Comparison of ENCODE assay signal across 1 cellular context in genomic region chr1:212791676-212792395, GRCh38.
TF ChIP-seq lines count a peak whose summit lies in the region.

Gene NSL1 (minus strand): TSS chr1:212791777. CDS start chr1:212791763, 14 bp downstream.
Gene TATDN3 (plus strand): TSS chr1:212791894. CDS start chr1:212791922, 28 bp downstream.

TF ChIP-seq in HepG2, 621 proteins besides CTCF, POLR2A, EP300 and RAD21 (continued from another document and continues in another):
- peak; percentile 86 for TF ChIP-seq ZBTB40 (IDR thresholded peaks at IDR 0.05)
- TF ChIP-seq ZBTB40 (CRISPR knock-in tag; IDR thresholded peaks at IDR 0.05): peak; percentile 85
- no peak for TF ChIP-seq EED (CRISPR knock-in tag; IDR thresholded peaks at IDR 0.05)
- TF ChIP-seq ZNF205 (CRISPR knock-in tag; IDR thresholded peaks at IDR 0.05): peak; percentile 97
- no peak for TF ChIP-seq SMAD9 (CRISPR knock-in tag; IDR thresholded peaks at IDR 0.05)
- TF ChIP-seq IRF2 (CRISPR knock-in tag; IDR thresholded peaks at IDR 0.05): peak; percentile 98
- TF ChIP-seq THYN1 (CRISPR knock-in tag; IDR thresholded peaks at IDR 0.05; ENCODE audit: borderline replicate concordance, low read depth): no peak
- peak; percentile 95 for TF ChIP-seq ZIK1 (CRISPR knock-in tag; IDR thresholded peaks at IDR 0.05; ENCODE audit: borderline replicate concordance, low read depth)
- peak; percentile 90 for TF ChIP-seq ZNF317 (CRISPR knock-in tag; IDR thresholded peaks at IDR 0.05)
- no peak for TF ChIP-seq MAFF (IDR thresholded peaks at IDR 0.05; ENCODE audit: low read depth, low read length)
- peak; percentile 97; the same call in 1 of the 2 replicates for TF ChIP-seq ZNF788 (CRISPR knock-in tag; IDR thresholded peaks at IDR 0.05; ENCODE audit: borderline replicate concordance)
- no peak for TF ChIP-seq ZNF296 (CRISPR knock-in tag; conservative IDR thresholded peaks at IDR 0.05)
- TF ChIP-seq PAXIP1 (CRISPR knock-in tag; conservative IDR thresholded peaks at IDR 0.05): peak; percentile 98
- peak; percentile 64; the same call in 1 of the 2 replicates for TF ChIP-seq ZNF263 (CRISPR knock-in tag; IDR thresholded peaks at IDR 0.05)
- TF ChIP-seq ZNF33A (CRISPR knock-in tag; IDR thresholded peaks at IDR 0.05; ENCODE audit: borderline replicate concordance): 0 out of 2 replicates have a peak, but pooled peaks have one; percentile 73
- TF ChIP-seq ZMYM2 (CRISPR knock-in tag; IDR thresholded peaks at IDR 0.05): peak; percentile 73; the same call in 1 of the 2 replicates
- TF ChIP-seq ZNF687 (CRISPR knock-in tag; IDR thresholded peaks at IDR 0.05): peak; percentile 96
- TF ChIP-seq KDM1A (CRISPR knock-in tag; IDR thresholded peaks at IDR 0.05): peak; percentile 5; the same call in 1 of the 2 replicates
- no peak for TF ChIP-seq TCF7L2 (IDR thresholded peaks at IDR 0.05; ENCODE audit: low read depth, low read length)
- TF ChIP-seq ZNF770 (CRISPR knock-in tag; IDR thresholded peaks at IDR 0.05): peak; percentile 75
- peak; percentile 90 for TF ChIP-seq ZMYM3 (CRISPR knock-in tag; IDR thresholded peaks at IDR 0.05)
- peak; percentile 16; the same call in 1 of the 2 replicates for TF ChIP-seq BHLHE40 (IDR thresholded peaks at IDR 0.05; ENCODE audit: low read length)
- TF ChIP-seq ZNF546 (CRISPR knock-in tag; conservative IDR thresholded peaks at IDR 0.05): peak; percentile 59
- TF ChIP-seq MAX (IDR thresholded peaks at IDR 0.05): peak; percentile 86
- peak; percentile 98 for TF ChIP-seq ZBTB7B (CRISPR knock-in tag; IDR thresholded peaks at IDR 0.05)
- TF ChIP-seq ELK4 (CRISPR knock-in tag; IDR thresholded peaks at IDR 0.05; ENCODE audit: borderline replicate concordance): no peak
- TF ChIP-seq ISX (CRISPR knock-in tag; conservative IDR thresholded peaks at IDR 0.05): 0 out of 2 replicates have a peak, but pooled peaks have one; percentile 5
- TF ChIP-seq SNAPC2 (CRISPR knock-in tag; IDR thresholded peaks at IDR 0.05): no peak
- TF ChIP-seq ZNF709 (CRISPR knock-in tag; IDR thresholded peaks at IDR 0.05): peak; percentile 95
- TF ChIP-seq MBD4 (IDR thresholded peaks at IDR 0.05; ENCODE audit: borderline replicate concordance, low read length): no peak; the same call in 1 of the 2 replicates
- TF ChIP-seq JUN (CRISPR knock-in tag; IDR thresholded peaks at IDR 0.05): peak; percentile 50; the same call in 1 of the 2 replicates
- TF ChIP-seq ETV5 (CRISPR knock-in tag; IDR thresholded peaks at IDR 0.05; ENCODE audit: borderline replicate concordance): peak; percentile 89
- peak; percentile 82 for TF ChIP-seq SIX4 (CRISPR knock-in tag; IDR thresholded peaks at IDR 0.05)
- no peak for TF ChIP-seq ZNF484 (CRISPR knock-in tag; IDR thresholded peaks at IDR 0.05; ENCODE audit: borderline replicate concordance, low read depth)
- no peak for TF ChIP-seq XBP1 (CRISPR knock-in tag; IDR thresholded peaks at IDR 0.05)
- peak; percentile 98 for TF ChIP-seq ZFP91 (CRISPR knock-in tag; IDR thresholded peaks at IDR 0.05; ENCODE audit: borderline replicate concordance)
- no peak; the same call in 1 of the 2 replicates for TF ChIP-seq KDM5B (CRISPR knock-in tag; IDR thresholded peaks at IDR 0.05; ENCODE audit: borderline replicate concordance)
- TF ChIP-seq ZNF772 (CRISPR knock-in tag; IDR thresholded peaks at IDR 0.05): peak; percentile 60; the same call in 1 of the 2 replicates
